Comparison of ENCODE assay signal across 18 cellular contexts in genomic region chr20:50064640-50065615, GRCh38. TPM values are rescaled to one million over a fixed set of nuclear protein-coding genes. Genes with fewer than 3 reads are reported as not detected.
DNase-seq lines count a peak whose midpoint lies in the region; ATAC-seq and TF ChIP-seq lines count a peak whose summit lies in the region.
"Had no signal": no experiment of that assay in that cellular context is flagged by ENCODE, and none has a peak within 500 bp of the region (broad histone marks: within the 10 kb centered on the region; RNA-seq: fewer than 3 reads in every experiment).

No MANE protein-coding gene starts in this region.

- H3K9ac ChIP-seq in NT2/D1 (ENCODE audit: insufficient read length, low read depth) (peak overlapping the region; percentile 25), mesenchymal stem cell (ENCODE audit: low read length) (no peak overlapping the region)
- H3K9ac ChIP-seq: GM23248 had no signal

- no peak for TF ChIP-seq CTCF in osteoblast (IDR thresholded peaks at IDR 0.05; ENCODE audit: extremely low read depth, low read depth, low read length)

- H3K4me3 ChIP-seq in NT2/D1 (ENCODE audit: insufficient read length, low read depth): no peak overlapping the region
- H3K4me3 ChIP-seq in osteoblast (ENCODE audit: insufficient read depth, low read length): no peak overlapping the region
- H3K4me3 ChIP-seq in mesenchymal stem cell (ENCODE audit: insufficient read depth in 1 of 2, low read depth in 1 of 2, low read length in 2 of 2): no peak overlapping the region
- H3K4me3 ChIP-seq: GM23248 had no signal

- H3K79me2 ChIP-seq in osteoblast (ENCODE audit: insufficient read depth, low read length): no peaks in the 10 kb centered on the region

- 84% methylated on average over 12 of the region's 12 CpGs for WGBS in mesenchymal stem cell

- no peak overlapping the region for H3K4ac ChIP-seq in mesenchymal stem cell (ENCODE audit: low read depth in 1 of 2, low read length in 2 of 2)

- DNase-seq in HuH-7 (ENCODE audit: low spot score): peak; percentile 66
- no peak for DNase-seq in NT2/D1 (ENCODE audit: low read depth, low spot score)
- peak; percentile 72 for DNase-seq in left kidney (ENCODE audit: low read depth, low spot score)
- peak; percentile 25 for DNase-seq in osteoblast (ENCODE audit: insufficient read length, low spot score, missing footprints)
- no peak for DNase-seq in stimulated activated naive B cell treated with anti-CD40 and anti-IgM and Interleukin-4, amounts not matched to agents 10 μg/mL and 1 μg/mL and 100 μg/mL, for 72 hours
- DNase-seq in mesenchymal stem cell: no peak
- DNase-seq in NCI-H446 (lab: John Stamatoyannopoulos, UW): no peak
- DNase-seq: CD4-positive, CD25-positive, alpha-beta regulatory T cell; EL; GM23248; Kasumi-1; NCI-H1417; NCI-H1694 treated with DMSO at 0.1 percent for 48 hours; NCI-H2081 treated with DMSO at 0.1 percent for 48 hours; NCI-H2171 treated with DMSO at 0.1 percent for 48 hours; NK-92 treated with Interleukin-12 subunit alpha and Interleukin-12 subunit beta, amount 100 ng/mL, for 24 hours; SIG-M5 had no signal

- no peak overlapping the region for H4K91ac ChIP-seq in mesenchymal stem cell (ENCODE audit: low read length)

- no peak overlapping the region for H3K23ac ChIP-seq in mesenchymal stem cell (ENCODE audit: low read length in 2 of 2)

- no peaks in the 10 kb centered on the region for H3K36me3 Mint-ChIP-seq in stimulated activated naive B cell treated with anti-CD40 and anti-IgM and Interleukin-4, amounts not matched to agents 10 μg/mL and 1 μg/mL and 100 μg/mL, for 72 hours
- H3K36me3 Mint-ChIP-seq: CD4-positive, CD25-positive, alpha-beta regulatory T cell had no signal

- H4K20me1 ChIP-seq in osteoblast (ENCODE audit: insufficient read depth, low read length): no peaks in the 10 kb centered on the region

- no peaks in the 10 kb centered on the region for H3K9me3 Mint-ChIP-seq in stimulated activated naive B cell treated with anti-CD40 and anti-IgM and Interleukin-4, amounts not matched to agents 10 μg/mL and 1 μg/mL and 100 μg/mL, for 72 hours
- H3K9me3 Mint-ChIP-seq: CD4-positive, CD25-positive, alpha-beta regulatory T cell had no signal

- peaks cover 12% of the 10 kb centered on the region for H3K4me1 ChIP-seq in NT2/D1 (ENCODE audit: insufficient read depth, insufficient read length)
- H3K4me1 ChIP-seq in osteoblast (ENCODE audit: insufficient read depth, low read length): no peaks in the 10 kb centered on the region
- peaks cover 7% of the 10 kb centered on the region for H3K4me1 ChIP-seq in mesenchymal stem cell (ENCODE audit: control insufficient read depth, insufficient read depth, low read depth, low read length)

- H2AFZ ChIP-seq in osteoblast (ENCODE audit: low read length) (no peak overlapping the region), mesenchymal stem cell (ENCODE audit: low read depth, low read length) (no peak overlapping the region)
- H2AFZ ChIP-seq: GM23248 had no signal

- peaks cover 4 to 15% of the 10 kb centered on the region in 2 donors for H3K27me3 Mint-ChIP-seq in stimulated activated naive B cell treated with anti-CD40 and anti-IgM and Interleukin-4, amounts not matched to agents 10 μg/mL and 1 μg/mL and 100 μg/mL, for 72 hours

- no peak overlapping the region for H3K27ac Mint-ChIP-seq in stimulated activated naive B cell treated with anti-CD40 and anti-IgM and Interleukin-4, amounts not matched to agents 10 μg/mL and 1 μg/mL and 100 μg/mL, for 72 hours
- H3K27ac Mint-ChIP-seq: CD4-positive, CD25-positive, alpha-beta regulatory T cell had no signal

- no peak overlapping the region for H2BK15ac ChIP-seq in mesenchymal stem cell (ENCODE audit: low read depth, poor library complexity, severe bottlenecking)

- H3K4me3 Mint-ChIP-seq in stimulated activated naive B cell treated with anti-CD40 and anti-IgM and Interleukin-4, amounts not matched to agents 10 μg/mL and 1 μg/mL and 100 μg/mL, for 72 hours: no peak overlapping the region
- H3K4me3 Mint-ChIP-seq: CD4-positive, CD25-positive, alpha-beta regulatory T cell had no signal

- no peak overlapping the region for H3K27ac ChIP-seq in osteoblast (ENCODE audit: low read depth, low read length)
- H3K27ac ChIP-seq in mesenchymal stem cell (ENCODE audit: low read length, poor library complexity, severe bottlenecking): no peak overlapping the region
- H3K27ac ChIP-seq: GM23248 had no signal

- H3K79me1 ChIP-seq in mesenchymal stem cell (replicated peaks; ENCODE audit: low read length, poor library complexity, severe bottlenecking): no peaks in the 10 kb centered on the region

- H2BK12ac ChIP-seq in mesenchymal stem cell (ENCODE audit: low read length in 2 of 2): no peak overlapping the region

- no peak overlapping the region for H2BK120ac ChIP-seq in mesenchymal stem cell (ENCODE audit: low read depth, low read length)

- H3K36me3 ChIP-seq in NT2/D1 (ENCODE audit: insufficient read depth, insufficient read length, low read length) (no peaks in the 10 kb centered on the region), osteoblast (ENCODE audit: insufficient read depth, low read length) (no peaks in the 10 kb centered on the region), mesenchymal stem cell (ENCODE audit: control insufficient read depth in 1 of 2, insufficient read depth in 2 of 2, low read depth in 1 of 2, low read length in 2 of 2) (no peaks in the 10 kb centered on the region)

- no peak overlapping the region for H3K18ac ChIP-seq in mesenchymal stem cell (ENCODE audit: low read depth in 1 of 2, low read length in 2 of 2)

- H4K8ac ChIP-seq in mesenchymal stem cell (ENCODE audit: low read length): no peak overlapping the region

- no peak overlapping the region for H2AK5ac ChIP-seq in mesenchymal stem cell (ENCODE audit: low read length, severe bottlenecking)

- no peak overlapping the region for H3K4me2 ChIP-seq in osteoblast (ENCODE audit: insufficient read depth, low read length)
- no peak overlapping the region for H3K4me2 ChIP-seq in mesenchymal stem cell (ENCODE audit: low read length, poor library complexity, severe bottlenecking)

- no peak overlapping the region for H3K14ac ChIP-seq in mesenchymal stem cell (ENCODE audit: low read length in 2 of 2)

- no peaks in the 10 kb centered on the region for H3K27me3 ChIP-seq in NT2/D1 (ENCODE audit: insufficient read depth, insufficient read length)
- no peaks in the 10 kb centered on the region for H3K27me3 ChIP-seq in osteoblast (ENCODE audit: insufficient read depth, low read length)
- no peaks in the 10 kb centered on the region for H3K27me3 ChIP-seq in mesenchymal stem cell (ENCODE audit: control insufficient read depth in 1 of 2, insufficient read depth in 1 of 2, low read length in 2 of 2)

- H3K9me3 ChIP-seq in NT2/D1 (ENCODE audit: insufficient read depth, low read length) (no peaks in the 10 kb centered on the region), osteoblast (ENCODE audit: low read depth, low read length) (no peaks in the 10 kb centered on the region), mesenchymal stem cell (ENCODE audit: control insufficient read depth, low read length) (no peaks in the 10 kb centered on the region)

- ATAC-seq in stimulated activated naive B cell treated with anti-CD40 and anti-IgM and Interleukin-4, amounts not matched to agents 10 μg/mL and 1 μg/mL and 100 μg/mL, for 72 hours (replicated peaks): no peak
- ATAC-seq: Panc1 had no signal

- H3K4me1 Mint-ChIP-seq in stimulated activated naive B cell treated with anti-CD40 and anti-IgM and Interleukin-4, amounts not matched to agents 10 μg/mL and 1 μg/mL and 100 μg/mL, for 72 hours: no peaks in the 10 kb centered on the region
- H3K4me1 Mint-ChIP-seq: CD4-positive, CD25-positive, alpha-beta regulatory T cell had no signal

- H2BK5ac ChIP-seq in mesenchymal stem cell (ENCODE audit: low read depth, low read length, poor library complexity, severe bottlenecking): no peak overlapping the region

RNA-seq across cellular contexts. Expression of gene UBE2V1, which starts 48.0 kb away (rescaled TPM):
- 90.8 and 100 TPM in 2 replicates for total RNA-seq in osteoblast
- 292 TPM for polyA plus RNA-seq in mesenchymal stem cell (2013, experiment 1 of 2)
- polyA plus RNA-seq in mesenchymal stem cell (2013, experiment 2 of 2): 286 TPM

Comparison
In these comparisons a context has a peak if more than half of its experiments do, and no peak if none do; other contexts are left out.
1. DNase-seq: peak in HuH-7 (single experiment), left kidney (single experiment) and osteoblast (single experiment); none in NT2/D1 (single experiment), stimulated activated naive B cell treated with anti-CD40 and anti-IgM and Interleukin-4, amounts not matched to agents 10 μg/mL and 1 μg/mL and 100 μg/mL, for 72 hours (single experiment), mesenchymal stem cell (single experiment) and NCI-H446 (0 of 2).